Comparison of ENCODE assay signal across 8 cellular contexts in the genomic region with DNA sequence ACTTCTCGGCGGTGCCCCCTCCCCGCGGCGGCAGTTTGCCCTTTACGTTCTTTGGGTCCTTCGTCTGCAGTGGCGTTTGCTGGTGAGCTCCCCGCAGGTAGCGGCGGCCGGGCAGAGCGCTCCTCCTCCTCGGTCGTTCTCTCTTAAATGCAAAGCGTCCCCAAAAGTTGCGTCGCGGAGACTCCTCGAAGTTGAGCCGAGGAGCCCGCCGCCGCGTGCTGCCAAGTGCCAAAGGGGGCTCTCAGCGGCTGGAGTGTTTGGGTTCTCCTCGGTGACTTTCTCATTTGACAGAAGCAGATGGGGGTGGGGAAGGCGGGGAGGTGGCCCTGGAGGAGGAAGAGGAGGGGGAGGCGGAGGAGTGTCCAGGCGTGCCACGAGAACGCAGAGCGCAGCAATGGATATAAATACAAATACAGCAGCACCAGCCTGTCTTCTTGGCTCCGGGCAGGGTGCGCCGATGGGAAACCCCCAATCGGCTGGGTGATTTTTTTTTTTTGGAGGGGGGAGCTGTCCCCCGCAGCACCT. TPM values are rescaled to one million over a fixed set of nuclear protein-coding genes. Genes with fewer than 3 reads are reported as not detected.
DNase-seq lines count a peak whose midpoint lies in the region; ATAC-seq, FAIRE-seq and TF ChIP-seq lines count a peak whose summit lies in the region.

Gene SOX21 (minus strand): TSS at position 259 of the 525 bp plus-strand sequence. CDS start 496 bp downstream, outside the sequence.

- no peaks in the 10 kb centered on the region for H3K36me3 Mint-ChIP-seq in activated naive CD4-positive, alpha-beta T cell treated with anti-CD3 and anti-CD28 coated beads, Interleukin-2, amount 10 ng/mL, durations not matched to agents 7 days and 5 days
- H3K36me3 Mint-ChIP-seq in activated T-helper 17 cell treated with anti-CD3 and anti-CD28 coated beads, Interleukin-2, amount 50 U/mL, for 72 hours (ENCODE audit: low read depth), result peaks cover 5% of the 10 kb centered on the region

- peaks cover 70% of the 10 kb centered on the region for H3K27me3 ChIP-seq in thymus (ENCODE audit: control insufficient read depth, insufficient read depth)

- peaks cover 0 to 9% of the 10 kb centered on the region in 2 donors for H3K4me1 ChIP-seq in kidney (ENCODE audit: control insufficient read depth in 1 of 2, insufficient read depth in 1 of 2, low read depth in 1 of 2, low read length in 2 of 2)
- H3K4me1 ChIP-seq in thymus (ENCODE audit: control insufficient read depth, insufficient read depth, low read length), result peaks cover 5% of the 10 kb centered on the region

- H3K9me3 Mint-ChIP-seq in activated naive CD4-positive, alpha-beta T cell treated with anti-CD3 and anti-CD28 coated beads, Interleukin-2, amount 10 ng/mL, durations not matched to agents 7 days and 5 days, result no peaks in the 10 kb centered on the region
- no peaks in the 10 kb centered on the region for H3K9me3 Mint-ChIP-seq in activated T-helper 17 cell treated with anti-CD3 and anti-CD28 coated beads, Interleukin-2, amount 50 U/mL, for 72 hours

- H3K4me1 Mint-ChIP-seq in activated naive CD4-positive, alpha-beta T cell treated with anti-CD3 and anti-CD28 coated beads, Interleukin-2, amount 10 ng/mL, durations not matched to agents 7 days and 5 days, result peaks cover 19% of the 10 kb centered on the region
- H3K4me1 Mint-ChIP-seq in activated T-helper 17 cell treated with anti-CD3 and anti-CD28 coated beads, Interleukin-2, amount 50 U/mL, for 72 hours, result no peaks in the 10 kb centered on the region

- no peak within 1 kb of the TSS for H3K4me3 ChIP-seq in kidney (ENCODE audit: low read length in 2 of 2)
- H3K4me3 ChIP-seq in thymus (ENCODE audit: low read length), result peak within 1 kb of the TSS; percentile 42

- 3% methylated on average over 38 of the region's 38 CpGs for WGBS in thymus

- H3K27ac Mint-ChIP-seq in activated naive CD4-positive, alpha-beta T cell treated with anti-CD3 and anti-CD28 coated beads, Interleukin-2, amount 10 ng/mL, durations not matched to agents 7 days and 5 days, result peak within 1 kb of the TSS; percentile 68
- H3K27ac Mint-ChIP-seq in activated T-helper 17 cell treated with anti-CD3 and anti-CD28 coated beads, Interleukin-2, amount 50 U/mL, for 72 hours, result no peak within 1 kb of the TSS

- TF ChIP-seq CTCF in kidney (IDR thresholded peaks at IDR 0.05; ENCODE audit: borderline replicate concordance, extremely low read depth, insufficient read depth), result no peak

- no peak for FAIRE-seq in kidney (lab: Jason Lieb, UNC)

- H3K9me3 ChIP-seq in kidney (ENCODE audit: control insufficient read depth in 1 of 2, low read length in 2 of 2) (peaks cover 0 to 2% of the 10 kb centered on the region in 2 donors), thymus (ENCODE audit: control insufficient read depth) (no peaks in the 10 kb centered on the region)

- CTCF ChIA-PET in activated naive CD4-positive, alpha-beta T cell treated with anti-CD3 and anti-CD28 coated beads, Interleukin-2, amount 10 ng/mL, durations not matched to agents 7 days and 5 days (lab: Charles Lee), result no interaction called here

- no peak for DNase-seq in activated naive CD4-positive, alpha-beta T cell treated with anti-CD3 and anti-CD28 coated beads, Interleukin-2, amount 10 ng/mL, durations not matched to agents 7 days and 5 days
- DNase-seq in activated naive CD4-positive, alpha-beta T cell treated with Interleukin-2 at 50 U/mL for 16 hours, result no peak
- DNase-seq in kidney, result peak; percentile 61
- DNase-seq in cerebellar cortex (ENCODE audit: low spot score), result no peak
- DNase-seq in COLO829 (ENCODE audit: low spot score), result no peak
- no peak for DNase-seq in NK-92 treated with Interleukin-12 subunit alpha and Interleukin-12 subunit beta, amount 100 ng/mL, for 24 hours (lab: John Stamatoyannopoulos, UW)

- no peaks in the 10 kb centered on the region for H3K36me3 ChIP-seq in kidney (ENCODE audit: control insufficient read depth in 1 of 2, insufficient read depth in 2 of 2, low read length in 2 of 2)
- no peaks in the 10 kb centered on the region for H3K36me3 ChIP-seq in thymus (ENCODE audit: control insufficient read depth, insufficient read depth)

- H3K4me3 Mint-ChIP-seq in activated naive CD4-positive, alpha-beta T cell treated with anti-CD3 and anti-CD28 coated beads, Interleukin-2, amount 10 ng/mL, durations not matched to agents 7 days and 5 days, result peak within 1 kb of the TSS; percentile 47
- peak within 1 kb of the TSS; percentile 51 for H3K4me3 Mint-ChIP-seq in activated T-helper 17 cell treated with anti-CD3 and anti-CD28 coated beads, Interleukin-2, amount 50 U/mL, for 72 hours

- no peak within 1 kb of the TSS for H3K27ac ChIP-seq in kidney (ENCODE audit: low read depth in 2 of 2, low read length in 2 of 2)
- H3K27ac ChIP-seq in thymus (ENCODE audit: low read depth), result no peak within 1 kb of the TSS

- no peak within 1 kb of the TSS for H3K9ac ChIP-seq in kidney (ENCODE audit: low read length in 2 of 2)

- peaks cover 83% of the 10 kb centered on the region for H3K27me3 Mint-ChIP-seq in activated naive CD4-positive, alpha-beta T cell treated with anti-CD3 and anti-CD28 coated beads, Interleukin-2, amount 10 ng/mL, durations not matched to agents 7 days and 5 days
- peaks cover 68% of the 10 kb centered on the region for H3K27me3 Mint-ChIP-seq in activated T-helper 17 cell treated with anti-CD3 and anti-CD28 coated beads, Interleukin-2, amount 50 U/mL, for 72 hours

- no peak for ATAC-seq in activated T-helper 17 cell treated with anti-CD3 and anti-CD28 coated beads, Interleukin-2, amount 50 U/mL, for 72 hours (replicated peaks)

- intact Hi-C loops in kidney (cut with DNase I), result no loop called here

RNA-seq across cellular contexts. Expression of gene SOX21, which starts in this region (rescaled TPM):
- not detected for total RNA-seq in activated T-helper 17 cell treated with anti-CD3 and anti-CD28 coated beads, Interleukin-2, amount 50 U/mL, for 72 hours
- not detected for total RNA-seq in kidney
- polyA plus RNA-seq in kidney (ENCODE audit: insufficient read depth, low read depth, low replicate concordance) (not detected), thymus (0.25 TPM)

Comparison
In these comparisons a context has a peak if more than half of its experiments do, and no peak if none do; other contexts are left out.
1. Peak in DNase-seq in kidney; RNA of the gene not detected or under 1 TPM.